ENCODE assay signal across 8 cellular contexts in the genomic region with DNA sequence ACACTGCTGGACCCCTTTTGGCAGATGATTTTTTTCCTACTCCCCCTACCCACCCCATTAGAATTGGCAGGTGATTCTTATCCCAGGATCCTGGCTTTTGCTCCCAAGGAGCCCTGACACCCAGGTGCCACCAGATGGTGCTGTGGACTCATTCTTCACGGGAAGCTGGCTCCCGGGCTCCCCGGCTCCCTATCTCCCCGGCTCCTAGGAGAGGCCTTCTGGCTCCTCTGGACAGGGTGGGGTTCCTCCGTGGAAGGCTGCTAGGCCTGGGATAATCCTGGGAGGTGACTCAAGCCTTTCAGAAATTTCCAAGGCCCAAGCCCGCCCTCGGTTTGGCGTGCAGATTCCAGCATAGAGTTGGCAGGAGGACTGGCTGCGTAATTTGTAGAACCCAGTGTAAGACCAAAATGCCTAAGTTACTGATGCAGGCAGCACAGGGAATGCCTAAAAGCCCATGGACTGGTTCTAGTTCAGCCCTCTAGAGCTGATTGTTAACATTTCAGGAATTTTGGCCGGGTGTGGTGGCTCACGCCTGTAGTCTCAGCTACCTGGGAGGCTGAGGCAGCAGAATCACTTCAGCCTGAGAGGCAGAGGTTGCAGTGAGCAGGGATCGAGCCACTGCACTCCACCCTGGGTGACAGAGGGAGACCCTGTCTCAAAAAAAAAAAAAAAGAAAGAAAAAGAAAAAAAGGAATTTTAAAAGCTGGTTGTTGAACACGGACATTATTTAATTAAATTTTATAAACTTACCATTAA. TPM values are rescaled to one million over a fixed set of nuclear protein-coding genes. Genes with fewer than 3 reads are reported as not detected.
DNase-seq lines count a peak whose midpoint lies in the region; ATAC-seq and TF ChIP-seq lines count a peak whose summit lies in the region.

No MANE protein-coding gene starts in this region.

- no peaks in the 10 kb centered on the region for H3K79me1 ChIP-seq in mesendoderm (ENCODE audit: low read length)

- peaks cover 9% of the 10 kb centered on the region for H3K9me3 Mint-ChIP-seq in endodermal cell

- no peak overlapping the region for H3K4me3 ChIP-seq in endodermal cell (ENCODE audit: low read length)
- no peak overlapping the region for H3K4me3 ChIP-seq in mesendoderm (ENCODE audit: low read length)

- H2BK15ac ChIP-seq in mesendoderm (replicated peaks; ENCODE audit: low read depth): no peak overlapping the region

- TF ChIP-seq CTCF in endodermal cell (conservative IDR thresholded peaks at IDR 0.05): peak; percentile 96

- no peak overlapping the region for H4K8ac ChIP-seq in mesendoderm (ENCODE audit: low read depth, low read length)

- 42 to 52% methylated on average over 9 to 12 of the region's 13 CpGs for WGBS in endodermal cell (ENCODE audit: insufficient coverage in 1 of 2, insufficient read length in 1 of 2), 2 experiments
- WGBS in mesendoderm (ENCODE audit: extremely low coverage, insufficient coverage, low lambda C conversion rate): no CpG with 5 or more reads among the region's 13 CpGs

- H3K56ac ChIP-seq in mesendoderm (ENCODE audit: low read length): peak overlapping the region; percentile 81

- no peak overlapping the region for H3K27ac ChIP-seq in endodermal cell (ENCODE audit: low read depth, low read length)
- H3K27ac ChIP-seq in mesendoderm (ENCODE audit: low read depth, low read length): no peak overlapping the region

- no peak overlapping the region for H3K18ac ChIP-seq in mesendoderm (ENCODE audit: low read length)

- no peak overlapping the region for H3K4me3 Mint-ChIP-seq in endodermal cell

- peak overlapping the region; percentile 33 for H4K5ac ChIP-seq in mesendoderm (ENCODE audit: low read length)

- H2BK120ac ChIP-seq in mesendoderm (ENCODE audit: low read depth, low read length): no peak overlapping the region

- H3K36me3 Mint-ChIP-seq in endodermal cell (ENCODE audit: low read depth): peaks cover 9% of the 10 kb centered on the region

- no peaks in the 10 kb centered on the region for H3K27me3 Mint-ChIP-seq in endodermal cell (ENCODE audit: insufficient read depth)

- H3K36me3 ChIP-seq in endodermal cell (ENCODE audit: control insufficient read depth, insufficient read depth, low read length): no peaks in the 10 kb centered on the region
- H3K36me3 ChIP-seq in mesendoderm (ENCODE audit: control insufficient read depth, insufficient read depth, low read length): no peaks in the 10 kb centered on the region

- peak overlapping the region; percentile 74 for H3K27ac Mint-ChIP-seq in endodermal cell

- H3K23ac ChIP-seq in mesendoderm (ENCODE audit: low read length): no peak overlapping the region

- no peaks in the 10 kb centered on the region for H3K79me2 ChIP-seq in mesendoderm (ENCODE audit: control insufficient read depth, insufficient read depth, low read length)

- H3K27me3 ChIP-seq in endodermal cell (ENCODE audit: control insufficient read depth, insufficient read depth, low read length, poor library complexity, severe bottlenecking) (no peaks in the 10 kb centered on the region), mesendoderm (ENCODE audit: insufficient read depth, low read length, poor library complexity) (no peaks in the 10 kb centered on the region)

- no peak overlapping the region for H2AK5ac ChIP-seq in mesendoderm (ENCODE audit: low read length)

- H3K9ac ChIP-seq in endodermal cell (ENCODE audit: extremely low read depth, low read length, poor library complexity, severe bottlenecking) (no peak overlapping the region), mesendoderm (ENCODE audit: low read length) (peak overlapping the region; percentile 37)

- no peak overlapping the region for H3K4ac ChIP-seq in mesendoderm (ENCODE audit: low read depth, low read length)

- no peak for ATAC-seq in HG03097 (IDR thresholded peaks at IDR 0.05; ENCODE audit: low FRiP score, unreplicated experiment)

- H3K4me1 ChIP-seq in endodermal cell (ENCODE audit: control insufficient read depth, insufficient read depth, low read length): no peaks in the 10 kb centered on the region
- H3K4me1 ChIP-seq in mesendoderm (ENCODE audit: control insufficient read depth, low read depth, low read length): no peaks in the 10 kb centered on the region

- H3K9me3 ChIP-seq in endodermal cell (ENCODE audit: control insufficient read depth, low read length): peaks cover 6% of the 10 kb centered on the region

- H3K4me1 Mint-ChIP-seq in endodermal cell: peaks cover 7% of the 10 kb centered on the region

- H2BK5ac ChIP-seq in mesendoderm (ENCODE audit: low read length): no peak overlapping the region

- DNase-seq in Ammon's horn (ENCODE audit: low spot score) (peak; percentile 87), HCEC 1CT (peak; percentile 87), NCI-H526 treated with DMSO at 0.1 percent for 48 hours (lab: John Stamatoyannopoulos, UW) (peak; percentile 52), endodermal cell (peak; percentile 96), mesendoderm (peak; percentile 91)
- DNase-seq in activated CD8-positive, alpha-beta memory T cell treated with anti-CD3 and anti-CD28 coated beads for 24 hours: peak; percentile 80
- DNase-seq in stimulated activated CD8-positive, alpha-beta memory T cell treated with anti-CD3 and anti-CD28 coated beads, Interleukin-12 subunit alpha, Interleukin-12 subunit beta, amount 100 ng/mL, for 1 hour (ENCODE audit: low read depth): peak; percentile 22

- H3K4me2 ChIP-seq in mesendoderm (ENCODE audit: low read length): no peak overlapping the region

RNA-seq across cellular contexts. Expression of a gene that starts 6.8 kb away (rescaled TPM):
- total RNA-seq in endodermal cell: 10 to 100 TPM; 61.7 to 68.3 TPM
- polyA plus RNA-seq in endodermal cell (2013, experiment 1 of 2): 50.2 TPM
- polyA plus RNA-seq in endodermal cell (2013, experiment 2 of 2): 46.6 TPM
- 27.3 TPM for polyA plus RNA-seq in mesendoderm (2013, experiment 1 of 2)
- polyA plus RNA-seq in mesendoderm (2013, experiment 2 of 2): 27.9 TPM

RNA-seq across cellular contexts. Expression of a gene that starts 38.7 kb away (rescaled TPM):
- total RNA-seq in endodermal cell: 1 to 10 TPM; 3.4 to 6.4 TPM
- 0.53 TPM for polyA plus RNA-seq in endodermal cell (2013, experiment 1 of 2)
- 1.3 TPM for polyA plus RNA-seq in endodermal cell (2013, experiment 2 of 2)
- 0.42 TPM for polyA plus RNA-seq in mesendoderm (2013, experiment 1 of 2)
- 0.22 TPM for polyA plus RNA-seq in mesendoderm (2013, experiment 2 of 2)

RNA-seq across cellular contexts. Expression of a gene that starts 38.8 kb away (rescaled TPM):
- 1 to 10 TPM; 6.8 to 8.4 TPM for total RNA-seq in endodermal cell
- polyA plus RNA-seq in endodermal cell (2013, experiment 1 of 2): 8.8 TPM
- 6.4 TPM for polyA plus RNA-seq in endodermal cell (2013, experiment 2 of 2)
- 1.8 TPM for polyA plus RNA-seq in mesendoderm (2013, experiment 1 of 2)
- 1.6 TPM for polyA plus RNA-seq in mesendoderm (2013, experiment 2 of 2)

Comparison
In these comparisons a context has a peak if more than half of its experiments do, and no peak if none do; other contexts are left out.
1. DNase-seq: peak in every context shown above with its lines; median percentile 96 in endodermal cell; 91 in mesendoderm; 87 in Ammon's horn; 87 in HCEC 1CT; 80 in activated CD8-positive, alpha-beta memory T cell treated with anti-CD3 and anti-CD28 coated beads for 24 hours; 52 in NCI-H526 treated with DMSO at 0.1 percent for 48 hours; 22 in stimulated activated CD8-positive, alpha-beta memory T cell treated with anti-CD3 and anti-CD28 coated beads, Interleukin-12 subunit alpha, Interleukin-12 subunit beta, amount 100 ng/mL, for 1 hour.